Comparison of ENCODE assay signal across 13 cellular contexts in the genomic region with DNA sequence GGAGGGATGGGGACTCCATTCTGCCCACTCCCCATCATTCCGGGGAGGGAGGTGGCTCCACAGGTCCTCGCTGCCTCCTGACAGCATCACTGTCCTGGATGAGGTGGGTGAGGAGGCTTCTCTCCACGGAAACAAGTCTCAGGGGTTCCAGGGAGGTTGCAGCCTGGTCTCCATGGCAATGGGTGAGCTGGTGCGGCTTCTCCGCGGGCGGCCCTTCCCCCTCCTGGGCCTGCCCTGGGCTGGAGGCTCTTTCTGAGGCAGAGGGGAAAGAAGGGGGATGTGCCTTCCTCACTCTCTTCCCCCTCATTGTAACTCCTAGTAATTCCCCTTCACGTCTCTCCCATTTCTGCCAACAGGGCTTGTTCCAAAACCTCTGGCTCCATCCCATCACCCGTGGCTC.
"Had no signal": no experiment of that assay in that cellular context is flagged by ENCODE, and none has a peak within 500 bp of the region (broad histone marks: within the 10 kb centered on the region; RNA-seq: fewer than 3 reads in every experiment).

No MANE protein-coding gene starts in this region.

- H3K27ac ChIP-seq: ascending aorta, coronary artery, gastrocnemius medialis, skin epidermis, thoracic aorta had no signal

- H3K27me3 ChIP-seq: ascending aorta, gastrocnemius medialis, right atrium auricular region had no signal

- H3K36me3 ChIP-seq: ascending aorta, thoracic aorta had no signal

- ATAC-seq: activated CD4-positive, alpha-beta T cell treated with anti-CD3 and anti-CD28 coated beads for 36 hours; esophagus mucosa; natural killer cell treated with Interleukin-12 subunit alpha and Interleukin-12 subunit beta and Interleukin-15 and Interleukin-18, amount 100 ng/mL, for 72 hours; WTC11 had no signal

- H3K9me3 ChIP-seq: ascending aorta, gastrocnemius medialis, right atrium auricular region, thoracic aorta had no signal

- DNase-seq: activated CD4-positive, alpha-beta T cell treated with anti-CD3 and anti-CD28 coated beads for 36 hours; activated CD4-positive, alpha-beta T cell treated with anti-CD3 and anti-CD28 coated beads, Interleukin-2, amount 50 U/mL, for 48 hours; activated gamma-delta T cell; gastrocnemius medialis; head of caudate nucleus had no signal

- H3K4me3 ChIP-seq: ascending aorta, coronary artery, gastrocnemius medialis, right atrium auricular region, skin epidermis, thoracic aorta had no signal
